ENCODE assay signal across 30 cellular contexts in the genomic region with DNA sequence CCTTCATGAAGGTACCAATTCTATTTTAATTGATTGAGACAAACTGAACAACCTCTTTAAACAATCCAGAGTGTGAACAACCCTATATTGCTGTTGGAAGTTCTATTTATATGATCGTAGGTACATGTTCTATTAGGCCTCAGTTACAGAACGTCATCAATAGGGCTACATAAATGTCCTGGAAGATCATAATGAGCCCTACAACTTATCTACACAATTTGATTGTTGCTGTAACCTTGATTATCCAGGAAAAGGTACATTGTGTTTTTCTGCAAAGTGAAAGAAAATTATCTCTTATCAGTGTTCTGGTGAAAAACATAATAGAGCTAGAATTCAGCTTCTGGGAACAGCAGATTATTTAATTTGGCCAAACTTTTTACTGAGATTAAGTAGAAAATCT.
"Had no signal": no experiment of that assay in that cellular context is flagged by ENCODE, and none has a peak within 500 bp of the region (broad histone marks: within the 10 kb centered on the region; RNA-seq: fewer than 3 reads in every experiment).

No MANE protein-coding gene starts in this region.

- ATAC-seq: activated naive CD4-positive, alpha-beta T cell treated with anti-CD3 and anti-CD28 coated beads, Interleukin-2, amount 50 U/mL, for 72 hours; activated naive CD8-positive, alpha-beta T cell treated with anti-CD3 and anti-CD28 coated beads, Interleukin-2, amount 50 U/mL, for 24 hours; activated T-cell treated with anti-CD3 and anti-CD28 coated beads, Interleukin-2, amount 50 U/mL, for 4 hours; activated T-cell treated with anti-CD3 and anti-CD28 coated beads, Interleukin-2, amount 50 U/mL, for 72 hours; activated T-helper 17 cell treated with anti-CD3 and anti-CD28 coated beads, Interleukin-2, amount 50 U/mL, for 72 hours had no signal

- H3K36me3 ChIP-seq: adrenal gland, ascending aorta, brain microvascular endothelial cell, breast epithelium, cardiac muscle cell had no signal

- H3K27ac ChIP-seq: ascending aorta, brain microvascular endothelial cell, breast epithelium, cardiac muscle cell had no signal

- H3K4me1 ChIP-seq: adrenal gland, ascending aorta, breast epithelium had no signal

- H3K27me3 ChIP-seq: adrenal gland, ascending aorta, brain microvascular endothelial cell, breast epithelium, cardiac muscle cell had no signal

- DNase-seq: activated effector memory CD4-positive, alpha-beta T cell treated with anti-CD3 and anti-CD28 coated beads, Interleukin-2, amount 50 U/mL, for 16 hours; activated effector memory CD4-positive, alpha-beta T cell treated with Interleukin-2 at 50 U/mL for 16 hours; activated gamma-delta T cell; activated gamma-delta T cell treated with Interleukin-2 at 50 U/mL for 16 hours; activated naive CD4-positive, alpha-beta T cell; activated naive CD4-positive, alpha-beta T cell treated with anti-CD3 and anti-CD28 coated beads for 36 hours; activated naive CD4-positive, alpha-beta T cell treated with anti-CD3 and anti-CD28 coated beads, Interleukin-2, amount 10 ng/mL, durations not matched to agents 7 days and 5 days; activated naive CD4-positive, alpha-beta T cell treated with anti-CD3 and anti-CD28 coated beads, Interleukin-2, amount 50 U/mL, for 16 hours; activated naive CD4-positive, alpha-beta T cell treated with Interleukin-2 at 50 U/mL for 16 hours; activated naive CD8-positive, alpha-beta T cell treated with anti-CD3 and anti-CD28 coated beads for 36 hours; activated naive CD8-positive, alpha-beta T cell treated with anti-CD3 and anti-CD28 coated beads, Interleukin-2, amount 10 ng/mL, durations not matched to agents 7 days and 5 days; activated naive CD8-positive, alpha-beta T cell treated with anti-CD3 and anti-CD28 coated beads, Interleukin-2, amount 50 U/mL, for 24 hours; activated T-cell treated with anti-CD3 and anti-CD28 coated beads, Interleukin-2, amount 50 U/mL, for 24 hours; activated T-cell treated with anti-CD3 and anti-CD28 coated beads, Interleukin-2, amount 50 U/mL, for 4 hours; activated T-cell treated with anti-CD3 and anti-CD28 coated beads, Interleukin-2, amount 50 U/mL, for 48 hours; activated T-cell treated with anti-CD3 and anti-CD28 coated beads, Interleukin-2, amount 50 U/mL, for 72 hours; adrenal gland; amniotic stem cell; amygdala; anterior cingulate cortex; aorta; brain microvascular endothelial cell; caudate nucleus; central memory CD4-positive, alpha-beta T cell; cerebellar nuclear complex had no signal

- H3K4me3 ChIP-seq: adrenal gland, ascending aorta, breast epithelium, cardiac muscle cell had no signal

- H3K9me3 ChIP-seq: adrenal gland, ascending aorta had no signal
